Comparison of ENCODE assay signal across 21 cellular contexts in the genomic region with DNA sequence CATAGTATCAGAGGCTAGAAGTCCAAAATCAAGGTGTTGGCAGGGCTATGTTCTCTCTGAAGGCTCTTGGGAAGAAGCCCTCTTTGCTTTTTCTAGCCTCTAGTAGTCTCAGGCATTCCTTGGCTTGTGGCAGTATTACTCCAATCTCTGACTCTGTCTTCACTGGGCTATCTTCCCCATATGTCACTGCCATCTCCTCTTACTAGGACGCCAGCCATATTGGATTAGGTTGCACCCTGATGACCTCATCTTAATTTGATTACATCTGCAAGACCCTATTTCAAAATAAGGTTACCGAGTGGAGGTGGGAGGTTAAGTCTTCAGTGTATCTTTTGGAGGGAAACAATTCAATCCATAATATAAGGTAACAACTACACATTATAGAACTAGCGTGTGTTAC. TPM values are rescaled to one million over a fixed set of nuclear protein-coding genes. Genes with fewer than 3 reads are reported as not detected.
DNase-seq lines count a peak whose midpoint lies in the region; ATAC-seq and TF ChIP-seq lines count a peak whose summit lies in the region.
"Had no signal": no experiment of that assay in that cellular context is flagged by ENCODE, and none has a peak within 500 bp of the region (broad histone marks: within the 10 kb centered on the region; RNA-seq: fewer than 3 reads in every experiment).

No MANE protein-coding gene starts in this region.

- no peaks in the 10 kb centered on the region for H3K36me3 ChIP-seq in naive thymus-derived CD4-positive, alpha-beta T cell (ENCODE audit: control insufficient read depth in 2 of 3, insufficient read depth in 3 of 3, low read length in 3 of 3)
- no peaks in the 10 kb centered on the region for H3K36me3 ChIP-seq in heart left ventricle
- H3K36me3 ChIP-seq: neural progenitor cell, thyroid gland had no signal

- no peaks in the 10 kb centered on the region for H3K9me3 ChIP-seq in naive thymus-derived CD4-positive, alpha-beta T cell (ENCODE audit: control insufficient read depth in 2 of 3, low read length in 3 of 3)
- peaks cover 0 to 17% (median 1%) of the 10 kb centered on the region in 12 donors for H3K9me3 ChIP-seq in heart left ventricle
- H3K9me3 ChIP-seq: Caco-2, thyroid gland had no signal

- TF ChIP-seq CTCF in heart left ventricle (IDR thresholded peaks at IDR 0.05), result no peak

- H3K4me1 ChIP-seq in naive thymus-derived CD4-positive, alpha-beta T cell (ENCODE audit: control insufficient read depth in 2 of 2, insufficient read depth in 2 of 2, low read length in 2 of 2), result peaks cover 7 to 17% of the 10 kb centered on the region in 2 donors
- peaks cover 0 to 10% (median 0%) of the 10 kb centered on the region in 12 donors for H3K4me1 ChIP-seq in heart left ventricle
- H3K4me1 ChIP-seq: Caco-2, foreskin keratinocyte, neural progenitor cell, thyroid gland had no signal

- 92 to 97% (median 93%) methylated on average over 3 of the region's 3 CpGs for WGBS in heart left ventricle, 4 donors

- no peak for ATAC-seq in activated CD4-positive, alpha-beta T cell treated with anti-CD3 and anti-CD28 coated beads for 36 hours
- ATAC-seq in GM18867 (IDR thresholded peaks at IDR 0.05; ENCODE audit: unreplicated experiment), result peak; percentile 8
- ATAC-seq in naive thymus-derived CD4-positive, alpha-beta T cell, result no peak
- ATAC-seq in heart left ventricle, result no peak
- ATAC-seq: foreskin keratinocyte had no signal

- H3K4me3 Mint-ChIP-seq in activated CD4-positive, alpha-beta T cell treated with anti-CD3 and anti-CD28 coated beads for 36 hours, result no peak overlapping the region
- H3K4me3 Mint-ChIP-seq in activated CD4-positive, alpha-beta memory T cell treated with anti-CD3 and anti-CD28 coated beads for 36 hours, result no peak overlapping the region
- H3K4me3 Mint-ChIP-seq in naive thymus-derived CD4-positive, alpha-beta T cell, result peak overlapping the region; percentile 6 to 88 (median 70)
- H3K4me3 Mint-ChIP-seq: brain, neural progenitor cell had no signal

- peak overlapping the region; percentile 48 for H3K27ac Mint-ChIP-seq in activated CD4-positive, alpha-beta T cell treated with anti-CD3 and anti-CD28 coated beads for 36 hours
- H3K27ac Mint-ChIP-seq in activated CD4-positive, alpha-beta memory T cell treated with anti-CD3 and anti-CD28 coated beads for 36 hours, result peak overlapping the region; percentile 49
- H3K27ac Mint-ChIP-seq in naive thymus-derived CD4-positive, alpha-beta T cell, result peak overlapping the region; percentile 44 to 96 (median 93)
- H3K27ac Mint-ChIP-seq: brain, neural progenitor cell had no signal

- H3K27ac ChIP-seq in naive thymus-derived CD4-positive, alpha-beta T cell (ENCODE audit: low read depth, low read length), result peak overlapping the region; percentile 22
- peak overlapping the region in 1 of 12 donors; percentile 60 for H3K27ac ChIP-seq in heart left ventricle
- H3K27ac ChIP-seq: epithelial cell of prostate, foreskin keratinocyte, neural progenitor cell, thyroid gland had no signal

- TF ChIP-seq POLR2A in heart left ventricle (IDR thresholded peaks at IDR 0.05), result no peak

- POLR2A ChIA-PET in activated CD4-positive, alpha-beta T cell treated with anti-CD3 and anti-CD28 coated beads for 36 hours (lab: Charles Lee), result no interaction called here
- POLR2A ChIA-PET in activated CD4-positive, alpha-beta memory T cell treated with anti-CD3 and anti-CD28 coated beads for 36 hours (lab: Charles Lee), result no interaction called here
- POLR2A ChIA-PET in naive thymus-derived CD4-positive, alpha-beta T cell (lab: Charles Lee), result no interaction called here

- H3K27me3 Mint-ChIP-seq in activated CD4-positive, alpha-beta T cell treated with anti-CD3 and anti-CD28 coated beads for 36 hours, result no peaks in the 10 kb centered on the region
- H3K27me3 Mint-ChIP-seq in activated CD4-positive, alpha-beta memory T cell treated with anti-CD3 and anti-CD28 coated beads for 36 hours, result no peaks in the 10 kb centered on the region
- H3K27me3 Mint-ChIP-seq in naive thymus-derived CD4-positive, alpha-beta T cell, result peaks cover 0 to 20% (median 0%) of the 10 kb centered on the region in 5 donors
- H3K27me3 Mint-ChIP-seq: activated B cell treated with CpG ODN at 0.5 μM for 24 hours, brain had no signal

- CTCF ChIA-PET in activated CD4-positive, alpha-beta T cell treated with anti-CD3 and anti-CD28 coated beads for 36 hours (lab: Charles Lee), result no interaction called here
- CTCF ChIA-PET in activated CD4-positive, alpha-beta memory T cell treated with anti-CD3 and anti-CD28 coated beads for 36 hours (lab: Charles Lee), result interaction anchor here (1.3 to 2.2 kb wide), 2 partner anchors 9 to 15 kb away, joined by 3 to 8 read pairs; no protein-coding TSS in a partner anchor
- CTCF ChIA-PET in naive thymus-derived CD4-positive, alpha-beta T cell (lab: Charles Lee), result no interaction called here

- H3K4me1 Mint-ChIP-seq in activated CD4-positive, alpha-beta T cell treated with anti-CD3 and anti-CD28 coated beads for 36 hours, result peaks cover 22% of the 10 kb centered on the region
- H3K4me1 Mint-ChIP-seq in activated CD4-positive, alpha-beta memory T cell treated with anti-CD3 and anti-CD28 coated beads for 36 hours (ENCODE audit: low read depth), result peaks cover 17% of the 10 kb centered on the region
- peaks cover 9 to 26% (median 22%) of the 10 kb centered on the region in 7 donors for H3K4me1 Mint-ChIP-seq in naive thymus-derived CD4-positive, alpha-beta T cell
- H3K4me1 Mint-ChIP-seq: brain, neural progenitor cell had no signal

- H3K4me3 ChIP-seq in naive thymus-derived CD4-positive, alpha-beta T cell (ENCODE audit: low read length), result peak overlapping the region; percentile 6
- no peak overlapping the region for H3K4me3 ChIP-seq in heart left ventricle
- H3K4me3 ChIP-seq: neural progenitor cell, thyroid gland had no signal

- H3K9me3 Mint-ChIP-seq in activated CD4-positive, alpha-beta T cell treated with anti-CD3 and anti-CD28 coated beads for 36 hours (ENCODE audit: low read depth), result peaks cover 11% of the 10 kb centered on the region
- peaks cover 21% of the 10 kb centered on the region for H3K9me3 Mint-ChIP-seq in activated CD4-positive, alpha-beta memory T cell treated with anti-CD3 and anti-CD28 coated beads for 36 hours
- peaks cover 0 to 16% (median 10%) of the 10 kb centered on the region in 11 donors for H3K9me3 Mint-ChIP-seq in naive thymus-derived CD4-positive, alpha-beta T cell

- DNase-seq in activated CD4-positive, alpha-beta T cell treated with anti-CD3 and anti-CD28 coated beads for 36 hours, result no peak
- DNase-seq in activated CD4-positive, alpha-beta T cell treated with anti-CD3 and anti-CD28 coated beads, Interleukin-2, amount 50 U/mL, for 4 hours, result no peak
- no peak for DNase-seq in activated CD4-positive, alpha-beta memory T cell treated with anti-CD3 and anti-CD28 coated beads for 36 hours
- DNase-seq in naive thymus-derived CD4-positive, alpha-beta T cell, result no peak
- no peak for DNase-seq in 8988T
- DNase-seq in DMS153 (lab: John Stamatoyannopoulos, UW), result no peak
- no peak for DNase-seq in heart left ventricle
- DNase-seq: activated B cell treated with CpG ODN at 0.5 μM for 24 hours; activated CD8-positive, alpha-beta memory T cell treated with anti-CD3 and anti-CD28 coated beads, Interleukin-2, amount 50 U/mL, for 48 hours; activated naive CD4-positive, alpha-beta T cell; Caco-2; foreskin keratinocyte; NCI-H2029 treated with DMSO at 0.1 percent for 48 hours; NCI-H510A; Right ventricle myocardium superior; stimulated activated CD4-positive, alpha-beta T cell treated with anti-CD3 and anti-CD28 coated beads, Interleukin-12 subunit alpha, Interleukin-12 subunit beta, amount 100 ng/mL, for 4 hours; thyroid gland had no signal

- intact Hi-C loops in activated CD4-positive, alpha-beta T cell treated with anti-CD3 and anti-CD28 coated beads for 36 hours (cut with DNase I, micrococcal nuclease), result no loop called here
- intact Hi-C loops in activated CD4-positive, alpha-beta memory T cell treated with anti-CD3 and anti-CD28 coated beads for 36 hours (cut with micrococcal nuclease), result no loop called here
- intact Hi-C loops in naive thymus-derived CD4-positive, alpha-beta T cell (cut with micrococcal nuclease), result loop anchor here (5.0 kb wide), 1 partner anchor 1264 kb away; a partner anchor contains a TSS
- intact Hi-C loops in heart left ventricle (cut with DNase I), result loop anchor here in 1 of 10 donors (10.0 kb wide), 1 partner anchor 1106 kb away; no protein-coding TSS in a partner anchor

- H3K36me3 Mint-ChIP-seq in activated CD4-positive, alpha-beta T cell treated with anti-CD3 and anti-CD28 coated beads for 36 hours (ENCODE audit: low read depth), result no peaks in the 10 kb centered on the region
- peaks cover 4% of the 10 kb centered on the region for H3K36me3 Mint-ChIP-seq in activated CD4-positive, alpha-beta memory T cell treated with anti-CD3 and anti-CD28 coated beads for 36 hours
- peaks cover 0 to 14% (median 5%) of the 10 kb centered on the region in 5 donors for H3K36me3 Mint-ChIP-seq in naive thymus-derived CD4-positive, alpha-beta T cell
- H3K36me3 Mint-ChIP-seq: brain, neural progenitor cell had no signal

- H3K27me3 ChIP-seq in naive thymus-derived CD4-positive, alpha-beta T cell (ENCODE audit: control insufficient read depth in 2 of 2, insufficient read depth in 2 of 2, low read length in 2 of 2), result no peaks in the 10 kb centered on the region
- H3K27me3 ChIP-seq in heart left ventricle, result no peaks in the 10 kb centered on the region
- H3K27me3 ChIP-seq: neural progenitor cell, thyroid gland had no signal

RNA-seq across cellular contexts. Expression of a gene that starts 21.3 kb away (rescaled TPM):
- total RNA-seq in activated CD4-positive, alpha-beta T cell treated with anti-CD3 and anti-CD28 coated beads for 36 hours, result under 1 TPM in 1 of 2 experiments, not detected in 1; 0.12 TPM
- total RNA-seq in activated CD4-positive, alpha-beta memory T cell treated with anti-CD3 and anti-CD28 coated beads for 36 hours, result not detected
- total RNA-seq in naive thymus-derived CD4-positive, alpha-beta T cell, result 1 to 10 TPM in 1 of 5 experiments, under 1 TPM in 3, not detected in 1; 0.22 to 1.4 (median 0.47) TPM
- not detected for polyA plus RNA-seq in naive thymus-derived CD4-positive, alpha-beta T cell
- 10 to 100 TPM in 7 of 9 donors, 1 to 10 TPM in 2; 6.5 to 24.9 (median 11.8) TPM for total RNA-seq in heart left ventricle
- 1 to 10 TPM; 4.0 to 4.8 TPM for polyA plus RNA-seq in heart left ventricle
- total RNA-seq: Caco-2, foreskin keratinocyte had no signal
- polyA plus RNA-seq: foreskin keratinocyte had no signal

Comparison
In these comparisons a context has a peak if more than half of its experiments do, and no peak if none do; other contexts are left out.
1. H3K4me3 Mint-ChIP-seq: peak in naive thymus-derived CD4-positive, alpha-beta T cell (10 of 10); none in activated CD4-positive, alpha-beta T cell treated with anti-CD3 and anti-CD28 coated beads for 36 hours (single experiment) and activated CD4-positive, alpha-beta memory T cell treated with anti-CD3 and anti-CD28 coated beads for 36 hours (single experiment).
2. intact Hi-C loops: an anchor here in naive thymus-derived CD4-positive, alpha-beta T cell (5.0 kb wide); none called in activated CD4-positive, alpha-beta T cell treated with anti-CD3 and anti-CD28 coated beads for 36 hours and activated CD4-positive, alpha-beta memory T cell treated with anti-CD3 and anti-CD28 coated beads for 36 hours.
3. Peak in every context shown above with its lines, with median percentiles within 50 percentile points of each other: H3K27ac Mint-ChIP-seq.